In the genomic region with DNA sequence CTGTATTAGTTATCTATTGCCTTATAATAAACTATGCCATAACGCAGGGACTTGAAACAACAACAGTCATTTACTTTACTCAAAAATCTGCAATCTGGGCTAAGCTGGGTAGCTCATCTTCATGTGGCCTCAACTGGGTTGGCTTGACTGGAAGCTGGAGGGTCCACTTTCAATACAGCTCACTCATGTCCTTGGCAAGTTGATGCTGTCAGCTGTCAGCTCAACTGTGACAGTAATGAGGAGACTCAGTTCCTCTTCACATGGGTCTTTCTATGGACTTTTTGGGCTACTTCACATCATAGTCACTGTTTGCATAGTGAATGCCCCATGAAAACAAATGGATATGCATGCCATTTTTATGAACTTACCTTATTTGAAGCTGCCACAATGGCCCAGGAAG, we compare ENCODE assay signal across 24 cellular contexts.
"Had no signal": no experiment of that assay in that cellular context is flagged by ENCODE, and none has a peak within 500 bp of the region (broad histone marks: within the 10 kb centered on the region; RNA-seq: fewer than 3 reads in every experiment).

No MANE protein-coding gene starts in this region.

- H3K4me1 Mint-ChIP-seq: IgD-negative memory B cell had no signal

- H3K27ac ChIP-seq: KMS-11, RWPE1 had no signal

- H3K4me2 ChIP-seq: KMS-11, SK-N-SH had no signal

- ATAC-seq: HepG2, K562, Panc1, PC-3 had no signal

- H3K9ac ChIP-seq: KMS-11, SK-N-SH had no signal

- H3K4me3 ChIP-seq: K562 had no signal

- FAIRE-seq: HepG2, K562 had no signal

- H3K9me3 ChIP-seq: SK-N-SH had no signal

- H3K4me3 Mint-ChIP-seq: IgD-negative memory B cell had no signal

- H3K27me3 Mint-ChIP-seq: IgD-negative memory B cell had no signal

- DNase-seq: Kasumi-1, MM.1S, NCI-H1092 treated with DMSO at 0.1 percent for 48 hours, NCI-H1436, NCI-H187, NCI-H2029, NCI-H2081 treated with DMSO at 0.1 percent for 48 hours, NCI-H2171, NCI-H226, NCI-H446, NCI-H510A, NCI-H524 treated with DMSO at 0.1 percent for 48 hours, NCI-H69, NCI-H774, PC-3, SHP77, SK-N-SH, SW 1271 had no signal

- H3K9me3 Mint-ChIP-seq: IgD-negative memory B cell had no signal
